In genomic region chr11:1660025-1660867, GRCh38 we compare ENCODE assay signal across 1 cellular context.
TF ChIP-seq lines count a peak whose summit lies in the region.

No MANE protein-coding gene starts in this region.

TF ChIP-seq in WTC11, 78 proteins besides CTCF, POLR2A, EP300 and RAD21 (continued from another document):
- TF ChIP-seq PRDM15 (CRISPR knock-in tag; IDR thresholded peaks at IDR 0.05) (no peak), NFYB (CRISPR knock-in tag; conservative IDR thresholded peaks at IDR 0.05; ENCODE audit: low read depth) (no peak), ZNF423 (CRISPR knock-in tag; IDR thresholded peaks at IDR 0.05) (no peak), ELF4 (CRISPR knock-in tag; IDR thresholded peaks at IDR 0.05; ENCODE audit: low read depth) (no peak)
